Comparison of ENCODE assay signal across 9 cellular contexts in the genomic region with DNA sequence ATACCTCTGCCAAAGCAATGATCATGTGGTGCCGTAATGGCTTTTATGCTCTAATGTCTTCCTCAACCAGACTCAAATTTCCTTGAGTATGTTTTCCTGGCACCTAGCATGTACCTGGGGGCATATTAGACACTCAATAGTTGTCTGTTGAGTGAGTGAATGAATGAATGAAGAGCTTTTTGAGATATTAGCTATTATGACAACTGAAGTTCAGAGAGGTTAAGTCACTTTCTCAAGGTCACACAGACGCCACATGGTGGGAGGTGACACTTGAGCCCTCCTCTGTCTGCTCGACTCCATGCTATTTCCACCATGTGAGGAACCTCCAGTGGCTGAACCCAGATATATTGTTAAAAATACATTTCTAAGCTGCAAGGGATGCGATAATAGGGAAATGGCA.
DNase-seq lines count a peak whose midpoint lies in the region; ATAC-seq and TF ChIP-seq lines count a peak whose summit lies in the region.
"Had no signal": no experiment of that assay in that cellular context is flagged by ENCODE, and none has a peak within 500 bp of the region (broad histone marks: within the 10 kb centered on the region; RNA-seq: fewer than 3 reads in every experiment).

No MANE protein-coding gene starts in this region.

- H3K36me3 ChIP-seq in right atrium auricular region (no peaks in the 10 kb centered on the region), body of pancreas (replicated peaks in 1 of 2; ENCODE audit: insufficient read depth in 1 of 2, low read depth in 2 of 2) (no peaks in the 10 kb centered on the region), upper lobe of right lung (no peaks in the 10 kb centered on the region)
- H3K36me3 ChIP-seq in naive thymus-derived CD4-positive, alpha-beta T cell (ENCODE audit: control insufficient read depth in 2 of 3, insufficient read depth in 3 of 3, low read length in 3 of 3), result no peaks in the 10 kb centered on the region

- no peaks in the 10 kb centered on the region for H3K27me3 ChIP-seq in right atrium auricular region
- H3K27me3 ChIP-seq in body of pancreas, result no peaks in the 10 kb centered on the region
- no peaks in the 10 kb centered on the region for H3K27me3 ChIP-seq in naive thymus-derived CD4-positive, alpha-beta T cell (ENCODE audit: control insufficient read depth in 2 of 2, insufficient read depth in 2 of 2, low read length in 2 of 2)
- no peaks in the 10 kb centered on the region for H3K27me3 ChIP-seq in upper lobe of right lung

- H3K4me3 ChIP-seq in right atrium auricular region (peak overlapping the region in 1 of 2 donors; percentile 37), body of pancreas (no peak overlapping the region), upper lobe of right lung (peak overlapping the region; percentile 38)
- peak overlapping the region; percentile 55 for H3K4me3 ChIP-seq in naive thymus-derived CD4-positive, alpha-beta T cell (ENCODE audit: low read length)

- 35 to 48% methylated on average over 4 of the region's 4 CpGs for WGBS in body of pancreas, 2 donors

- no peaks in the 10 kb centered on the region for H3K9me3 ChIP-seq in right atrium auricular region
- no peaks in the 10 kb centered on the region for H3K9me3 ChIP-seq in body of pancreas
- H3K9me3 ChIP-seq in naive thymus-derived CD4-positive, alpha-beta T cell (ENCODE audit: control insufficient read depth in 2 of 3, low read length in 3 of 3), result no peaks in the 10 kb centered on the region
- H3K9me3 ChIP-seq in upper lobe of right lung, result no peaks in the 10 kb centered on the region

- peaks cover 0 to 7% (median 0%) of the 10 kb centered on the region in 5 donors for H3K27me3 Mint-ChIP-seq in naive thymus-derived CD4-positive, alpha-beta T cell

- H3K4me1 ChIP-seq in right atrium auricular region, result peaks cover 0 to 19% of the 10 kb centered on the region in 2 donors
- H3K4me1 ChIP-seq in body of pancreas, result peaks cover 30% of the 10 kb centered on the region
- peaks cover 0 to 19% of the 10 kb centered on the region in 2 donors for H3K4me1 ChIP-seq in naive thymus-derived CD4-positive, alpha-beta T cell (ENCODE audit: control insufficient read depth in 2 of 2, insufficient read depth in 2 of 2, low read length in 2 of 2)
- H3K4me1 ChIP-seq in upper lobe of right lung, result peaks cover 30% of the 10 kb centered on the region

- intact Hi-C loops in left ventricle myocardium superior (cut with micrococcal nuclease) (no loop called here), body of pancreas (cut with DNase I) (loop anchor here (10.0 kb wide), 1 partner anchor 56 kb away; no protein-coding TSS in a partner anchor), upper lobe of right lung (cut with DNase I) (no loop called here)
- intact Hi-C loops in naive thymus-derived CD4-positive, alpha-beta T cell (cut with micrococcal nuclease), result loop anchor here in 1 of 2 donors (5.0 kb wide), 1 partner anchor 58 kb away; no protein-coding TSS in a partner anchor

- no peak for ATAC-seq in left ventricle myocardium superior
- ATAC-seq in body of pancreas, result no peak
- ATAC-seq in naive thymus-derived CD4-positive, alpha-beta T cell, result no peak
- no peak for ATAC-seq in upper lobe of right lung

- H3K36me3 Mint-ChIP-seq in naive thymus-derived CD4-positive, alpha-beta T cell, result no peaks in the 10 kb centered on the region

- TF ChIP-seq CTCF in right atrium auricular region (IDR thresholded peaks at IDR 0.05), result no peak
- TF ChIP-seq CTCF in body of pancreas (IDR thresholded peaks at IDR 0.05), result no peak
- no peak for TF ChIP-seq CTCF in upper lobe of right lung (IDR thresholded peaks at IDR 0.05)

- peaks cover 10 to 19% (median 15%) of the 10 kb centered on the region in 7 donors for H3K4me1 Mint-ChIP-seq in naive thymus-derived CD4-positive, alpha-beta T cell

- peak overlapping the region in 2 of 9 donors; percentile 19 to 46 for H3K27ac Mint-ChIP-seq in naive thymus-derived CD4-positive, alpha-beta T cell
- H3K27ac Mint-ChIP-seq: activated CD8-positive, alpha-beta T cell treated with anti-CD3 and anti-CD28 coated beads for 36 hours had no signal

- TF ChIP-seq POLR2A in body of pancreas (IDR thresholded peaks at IDR 0.05), result no peak

- DNase-seq in right atrium auricular region (ENCODE audit: low spot score), result no peak
- no peak for DNase-seq in left ventricle myocardium superior
- no peak for DNase-seq in body of pancreas
- no peak for DNase-seq in naive thymus-derived CD4-positive, alpha-beta T cell
- no peak for DNase-seq in upper lobe of right lung
- DNase-seq in NCI-H1105 treated with DMSO at 0.1 percent for 48 hours (lab: John Stamatoyannopoulos, UW), result no peak
- no peak for DNase-seq in HT-29 (ENCODE audit: low spot score)
- DNase-seq in stimulated activated naive CD4-positive, alpha-beta T cell treated with Interleukin-2 at 50 U/mL for 16 hours (lab: John Stamatoyannopoulos, UW), result no peak

- H3K4me3 Mint-ChIP-seq in naive thymus-derived CD4-positive, alpha-beta T cell, result peak overlapping the region in 9 of 10 donors; percentile 72 to 89 (median 80)

- H3K9me3 Mint-ChIP-seq in naive thymus-derived CD4-positive, alpha-beta T cell, result peaks cover 0 to 5% (median 0%) of the 10 kb centered on the region in 11 donors

- POLR2A ChIA-PET in naive thymus-derived CD4-positive, alpha-beta T cell (lab: Charles Lee), result interaction anchor here (0.7 kb wide), 2 partner anchors 12 to 67 kb away, joined by 3 read pairs; no protein-coding TSS in a partner anchor

- H3K27ac ChIP-seq in right atrium auricular region (peak overlapping the region; percentile 69 to 71), body of pancreas (peak overlapping the region; percentile 68 to 90 (median 86)), upper lobe of right lung (peak overlapping the region; percentile 32)
- H3K27ac ChIP-seq in naive thymus-derived CD4-positive, alpha-beta T cell (ENCODE audit: low read depth, low read length), result no peak overlapping the region

- CTCF ChIA-PET in naive thymus-derived CD4-positive, alpha-beta T cell (lab: Charles Lee), result no interaction called here

Comparison
In these comparisons a context has a peak if more than half of its experiments do, and no peak if none do; other contexts are left out.
1. H3K4me3 ChIP-seq: peak in naive thymus-derived CD4-positive, alpha-beta T cell (single experiment) and upper lobe of right lung (single experiment); none in body of pancreas (0 of 2).